25 cellular contexts compared by ENCODE assay signal in genomic region chr1:172790245-172790644, GRCh38.
"Had no signal": no experiment of that assay in that cellular context is flagged by ENCODE, and none has a peak within 500 bp of the region (broad histone marks: within the 10 kb centered on the region; RNA-seq: fewer than 3 reads in every experiment).

No MANE protein-coding gene starts in this region.

- H3K9me3 ChIP-seq: adrenal gland, left lung, lower lobe of right lung, spleen, thoracic aorta, uterus had no signal

- H3K27me3 ChIP-seq: adrenal gland, left lung, spleen, uterus had no signal

- H3K4me3 ChIP-seq: adrenal gland, left lung, lower lobe of right lung, spleen, thoracic aorta, uterus had no signal

- H3K4me1 ChIP-seq: adrenal gland, left lung, lower lobe of right lung, spleen, uterus had no signal

- H3K27ac Mint-ChIP-seq: activated naive CD4-positive, alpha-beta T cell treated with anti-CD3 and anti-CD28 coated beads, Interleukin-2, amount 50 U/mL, for 72 hours; activated T-cell treated with anti-CD3 and anti-CD28 coated beads, Interleukin-2, amount 50 U/mL, for 72 hours; type B pancreatic cell had no signal

- H3K36me3 Mint-ChIP-seq: natural killer cell, type B pancreatic cell had no signal

- H3K4me3 Mint-ChIP-seq: activated T-cell treated with anti-CD3 and anti-CD28 coated beads, Interleukin-2, amount 50 U/mL, for 72 hours; central memory CD8-positive, alpha-beta T cell; natural killer cell; type B pancreatic cell had no signal

- ATAC-seq: activated naive CD4-positive, alpha-beta T cell treated with anti-CD3 and anti-CD28 coated beads, Interleukin-2, amount 50 U/mL, for 72 hours; activated T-cell treated with anti-CD3 and anti-CD28 coated beads, Interleukin-2, amount 50 U/mL, for 72 hours; left lung; lower lobe of right lung; right cardiac atrium had no signal

- DNase-seq: activated CD4-positive, alpha-beta T cell treated with anti-CD3 and anti-CD28 coated beads for 4 hours; activated CD4-positive, alpha-beta T cell treated with anti-CD3 and anti-CD28 coated beads, Interleukin-2, amount 50 U/mL, for 4 hours; activated naive CD4-positive, alpha-beta T cell; activated T-cell treated with anti-CD3 and anti-CD28 coated beads for 4 hours; activated T-cell treated with anti-CD3 and anti-CD28 coated beads, Interleukin-2, amount 50 U/mL, for 72 hours; adrenal gland; dermis blood vessel endothelial cell; effector CD8-positive, alpha-beta T cell; foreskin fibroblast; head of caudate nucleus; hippocampal formation; kidney glomerular epithelial cell; left lung; lower lobe of right lung; mesenchymal stem cell; natural killer cell; posterior cingulate gyrus; right cardiac atrium; spleen; stimulated activated naive CD4-positive, alpha-beta T cell treated with Interleukin-2 at 50 U/mL for 16 hours; uterus had no signal

- H3K4me1 Mint-ChIP-seq: central memory CD8-positive, alpha-beta T cell had no signal

- H3K27me3 Mint-ChIP-seq: central memory CD8-positive, alpha-beta T cell had no signal

- H3K9me3 Mint-ChIP-seq: activated naive CD4-positive, alpha-beta T cell treated with anti-CD3 and anti-CD28 coated beads, Interleukin-2, amount 50 U/mL, for 72 hours; activated T-cell treated with anti-CD3 and anti-CD28 coated beads, Interleukin-2, amount 50 U/mL, for 72 hours; central memory CD8-positive, alpha-beta T cell; natural killer cell; type B pancreatic cell had no signal

- H3K36me3 ChIP-seq: adrenal gland, left lung, lower lobe of right lung, spleen, thoracic aorta, uterus had no signal
